ENCODE assay signal across 3 cellular contexts in the genomic region with DNA sequence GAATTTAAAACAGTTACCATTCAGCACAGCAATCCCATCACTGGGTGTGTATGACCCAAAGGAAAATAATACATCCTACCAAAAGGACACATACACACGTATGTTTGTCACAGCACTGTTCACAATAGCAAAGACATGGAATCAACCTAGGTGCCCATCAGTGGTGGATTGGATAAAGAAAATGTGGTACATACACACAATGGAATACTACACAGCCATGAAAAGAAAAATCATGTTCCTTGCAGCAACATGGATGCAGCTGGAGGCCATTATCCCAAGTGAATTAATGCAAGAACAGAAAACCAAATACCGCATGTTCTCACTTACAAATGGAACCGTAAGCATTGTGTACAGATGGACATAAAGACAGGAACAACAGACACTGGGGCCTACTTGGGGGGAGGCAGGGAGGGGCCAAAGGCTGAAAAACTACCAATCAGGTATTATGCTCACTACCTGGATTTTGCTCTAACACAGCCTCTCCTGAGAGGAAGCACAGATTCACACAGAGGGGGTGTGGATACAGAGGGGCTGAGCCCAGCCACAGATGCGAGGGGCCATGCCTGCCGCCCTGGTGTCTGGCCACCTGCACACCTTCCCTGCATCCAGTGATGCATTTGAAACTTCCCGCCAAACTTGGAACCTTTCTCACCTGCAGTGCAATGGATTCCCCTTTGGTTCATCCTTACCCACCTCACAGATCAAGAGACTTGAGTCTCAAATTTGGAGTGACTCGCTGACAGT.
TF ChIP-seq lines count a peak whose summit lies in the region.

No MANE protein-coding gene starts in this region.

TF ChIP-seq in SK-N-SH treated with all-trans-retinoic acid at 6 μM for 48 hours, 23 proteins besides CTCF, POLR2A, EP300 and RAD21:
- TF ChIP-seq OSR1 (CRISPR knock-in tag; IDR thresholded peaks at IDR 0.05) (no peak), ZNF8 (CRISPR knock-in tag; IDR thresholded peaks at IDR 0.05) (peak; percentile 51; the same call in 1 of the 2 replicates)

TF ChIP-seq in SK-N-SH, 30 proteins besides CTCF, POLR2A, EP300 and RAD21:
- TF ChIP-seq FOSL2 (IDR thresholded peaks at IDR 0.05; ENCODE audit: borderline replicate concordance, low read depth) (no peak), JUND (IDR thresholded peaks at IDR 0.05) (no peak), TCF12 (IDR thresholded peaks at IDR 0.05) (no peak), TEAD4 (IDR thresholded peaks at IDR 0.05; ENCODE audit: borderline replicate concordance, insufficient read depth) (no peak), FOXJ3 (CRISPR knock-in tag; IDR thresholded peaks at IDR 0.05) (no peak), GABPA (IDR thresholded peaks at IDR 0.05; ENCODE audit: low read depth) (no peak), RXRA (IDR thresholded peaks at IDR 0.05; ENCODE audit: borderline replicate concordance, low read depth) (no peak), TAF1 (IDR thresholded peaks at IDR 0.05; ENCODE audit: borderline replicate concordance, low read depth, low read length) (no peak), NFIC (IDR thresholded peaks at IDR 0.05; ENCODE audit: borderline replicate concordance) (no peak), SIN3A (IDR thresholded peaks at IDR 0.05; ENCODE audit: borderline replicate concordance, low read depth, low read length) (no peak), SMC3 (IDR thresholded peaks at IDR 0.05; ENCODE audit: low read depth, low read length) (no peak)
- TF ChIP-seq, protein P1, sequence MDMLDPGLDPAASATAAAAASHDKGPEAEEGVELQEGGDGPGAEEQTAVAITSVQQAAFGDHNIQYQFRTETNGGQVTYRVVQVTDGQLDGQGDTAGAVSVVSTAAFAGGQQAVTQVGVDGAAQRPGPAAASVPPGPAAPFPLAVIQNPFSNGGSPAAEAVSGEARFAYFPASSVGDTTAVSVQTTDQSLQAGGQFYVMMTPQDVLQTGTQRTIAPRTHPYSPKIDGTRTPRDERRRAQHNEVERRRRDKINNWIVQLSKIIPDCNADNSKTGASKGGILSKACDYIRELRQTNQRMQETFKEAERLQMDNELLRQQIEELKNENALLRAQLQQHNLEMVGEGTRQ (IDR thresholded peaks at IDR 0.05; ENCODE audit: borderline replicate concordance, low read depth, low read length): no peak
- TF ChIP-seq, protein P2, sequence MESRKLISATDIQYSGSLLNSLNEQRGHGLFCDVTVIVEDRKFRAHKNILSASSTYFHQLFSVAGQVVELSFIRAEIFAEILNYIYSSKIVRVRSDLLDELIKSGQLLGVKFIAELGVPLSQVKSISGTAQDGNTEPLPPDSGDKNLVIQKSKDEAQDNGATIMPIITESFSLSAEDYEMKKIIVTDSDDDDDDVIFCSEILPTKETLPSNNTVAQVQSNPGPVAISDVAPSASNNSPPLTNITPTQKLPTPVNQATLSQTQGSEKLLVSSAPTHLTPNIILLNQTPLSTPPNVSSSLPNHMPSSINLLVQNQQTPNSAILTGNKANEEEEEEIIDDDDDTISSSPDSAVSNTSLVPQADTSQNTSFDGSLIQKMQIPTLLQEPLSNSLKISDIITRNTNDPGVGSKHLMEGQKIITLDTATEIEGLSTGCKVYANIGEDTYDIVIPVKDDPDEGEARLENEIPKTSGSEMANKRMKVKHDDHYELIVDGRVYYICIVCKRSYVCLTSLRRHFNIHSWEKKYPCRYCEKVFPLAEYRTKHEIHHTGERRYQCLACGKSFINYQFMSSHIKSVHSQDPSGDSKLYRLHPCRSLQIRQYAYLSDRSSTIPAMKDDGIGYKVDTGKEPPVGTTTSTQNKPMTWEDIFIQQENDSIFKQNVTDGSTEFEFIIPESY (IDR thresholded peaks at IDR 0.05; ENCODE audit: borderline replicate concordance, low read depth): no peak
- TF ChIP-seq, protein P3, sequence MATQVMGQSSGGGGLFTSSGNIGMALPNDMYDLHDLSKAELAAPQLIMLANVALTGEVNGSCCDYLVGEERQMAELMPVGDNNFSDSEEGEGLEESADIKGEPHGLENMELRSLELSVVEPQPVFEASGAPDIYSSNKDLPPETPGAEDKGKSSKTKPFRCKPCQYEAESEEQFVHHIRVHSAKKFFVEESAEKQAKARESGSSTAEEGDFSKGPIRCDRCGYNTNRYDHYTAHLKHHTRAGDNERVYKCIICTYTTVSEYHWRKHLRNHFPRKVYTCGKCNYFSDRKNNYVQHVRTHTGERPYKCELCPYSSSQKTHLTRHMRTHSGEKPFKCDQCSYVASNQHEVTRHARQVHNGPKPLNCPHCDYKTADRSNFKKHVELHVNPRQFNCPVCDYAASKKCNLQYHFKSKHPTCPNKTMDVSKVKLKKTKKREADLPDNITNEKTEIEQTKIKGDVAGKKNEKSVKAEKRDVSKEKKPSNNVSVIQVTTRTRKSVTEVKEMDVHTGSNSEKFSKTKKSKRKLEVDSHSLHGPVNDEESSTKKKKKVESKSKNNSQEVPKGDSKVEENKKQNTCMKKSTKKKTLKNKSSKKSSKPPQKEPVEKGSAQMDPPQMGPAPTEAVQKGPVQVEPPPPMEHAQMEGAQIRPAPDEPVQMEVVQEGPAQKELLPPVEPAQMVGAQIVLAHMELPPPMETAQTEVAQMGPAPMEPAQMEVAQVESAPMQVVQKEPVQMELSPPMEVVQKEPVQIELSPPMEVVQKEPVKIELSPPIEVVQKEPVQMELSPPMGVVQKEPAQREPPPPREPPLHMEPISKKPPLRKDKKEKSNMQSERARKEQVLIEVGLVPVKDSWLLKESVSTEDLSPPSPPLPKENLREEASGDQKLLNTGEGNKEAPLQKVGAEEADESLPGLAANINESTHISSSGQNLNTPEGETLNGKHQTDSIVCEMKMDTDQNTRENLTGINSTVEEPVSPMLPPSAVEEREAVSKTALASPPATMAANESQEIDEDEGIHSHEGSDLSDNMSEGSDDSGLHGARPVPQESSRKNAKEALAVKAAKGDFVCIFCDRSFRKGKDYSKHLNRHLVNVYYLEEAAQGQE (IDR thresholded peaks at IDR 0.05; ENCODE audit: low read depth, low read length): no peak
- TF ChIP-seq, protein P4, sequence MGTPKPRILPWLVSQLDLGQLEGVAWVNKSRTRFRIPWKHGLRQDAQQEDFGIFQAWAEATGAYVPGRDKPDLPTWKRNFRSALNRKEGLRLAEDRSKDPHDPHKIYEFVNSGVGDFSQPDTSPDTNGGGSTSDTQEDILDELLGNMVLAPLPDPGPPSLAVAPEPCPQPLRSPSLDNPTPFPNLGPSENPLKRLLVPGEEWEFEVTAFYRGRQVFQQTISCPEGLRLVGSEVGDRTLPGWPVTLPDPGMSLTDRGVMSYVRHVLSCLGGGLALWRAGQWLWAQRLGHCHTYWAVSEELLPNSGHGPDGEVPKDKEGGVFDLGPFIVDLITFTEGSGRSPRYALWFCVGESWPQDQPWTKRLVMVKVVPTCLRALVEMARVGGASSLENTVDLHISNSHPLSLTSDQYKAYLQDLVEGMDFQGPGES (IDR thresholded peaks at IDR 0.05; ENCODE audit: low read depth, low read length): no peak

TF ChIP-seq in H1, 55 proteins besides CTCF, POLR2A, EP300 and RAD21:
- TF ChIP-seq, protein P5, sequence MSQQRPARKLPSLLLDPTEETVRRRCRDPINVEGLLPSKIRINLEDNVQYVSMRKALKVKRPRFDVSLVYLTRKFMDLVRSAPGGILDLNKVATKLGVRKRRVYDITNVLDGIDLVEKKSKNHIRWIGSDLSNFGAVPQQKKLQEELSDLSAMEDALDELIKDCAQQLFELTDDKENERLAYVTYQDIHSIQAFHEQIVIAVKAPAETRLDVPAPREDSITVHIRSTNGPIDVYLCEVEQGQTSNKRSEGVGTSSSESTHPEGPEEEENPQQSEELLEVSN (IDR thresholded peaks at IDR 0.05): peak; percentile 21; the same call in 1 of the 2 replicates
- no peak for TF ChIP-seq JUND (IDR thresholded peaks at IDR 0.05; ENCODE audit: low read length)
